9 cellular contexts compared by ENCODE assay signal in genomic region chr20:45835230-45836224, GRCh38. TPM values are rescaled to one million over a fixed set of nuclear protein-coding genes. Genes with fewer than 3 reads are reported as not detected.
DNase-seq lines count a peak whose midpoint lies in the region; ATAC-seq and TF ChIP-seq lines count a peak whose summit lies in the region.
"Had no signal": no experiment of that assay in that cellular context is flagged by ENCODE, and none has a peak within 500 bp of the region (broad histone marks: within the 10 kb centered on the region; RNA-seq: fewer than 3 reads in every experiment).

No MANE protein-coding gene starts in this region.

- no peak overlapping the region for H2BK15ac ChIP-seq in mesenchymal stem cell (ENCODE audit: low read depth, poor library complexity, severe bottlenecking)

- H3K27me3 ChIP-seq in HUES64 (ENCODE audit: insufficient read depth, low read length) (no peaks in the 10 kb centered on the region), mesenchymal stem cell (ENCODE audit: control insufficient read depth in 1 of 2, insufficient read depth in 1 of 2, low read length in 2 of 2) (no peaks in the 10 kb centered on the region)

- in situ Hi-C loops in GM13976 (cut with MboI; ENCODE audit: low sequenced_read_pairs, unreplicated experiment) = no loop called here

- ATAC-seq in HG02588 (IDR thresholded peaks at IDR 0.05; ENCODE audit: unreplicated experiment) = no peak
- no peak for ATAC-seq in GM18517 (IDR thresholded peaks at IDR 0.05; ENCODE audit: unreplicated experiment)

- H3K4me1 ChIP-seq in HUES64 (ENCODE audit: insufficient read depth, low read length) = peaks cover 5% of the 10 kb centered on the region
- H3K4me1 ChIP-seq in mesenchymal stem cell (ENCODE audit: control insufficient read depth, insufficient read depth, low read depth, low read length) = peaks cover 14% of the 10 kb centered on the region

- DNase-seq in AG09309 (ENCODE audit: low read depth) = peak; percentile 53
- DNase-seq in caudate nucleus (lab: John Stamatoyannopoulos, UW) = peak in 1 of 61 donors; percentile 17
- DNase-seq in mesenchymal stem cell = no peak
- no peak for DNase-seq in medulla oblongata (ENCODE audit: extremely low spot score)
- DNase-seq in GM13976 (ENCODE audit: low spot score) = no peak
- DNase-seq: NCI-H187 treated with DMSO at 0.1 percent for 48 hours had no signal

- no peak overlapping the region for H2BK5ac ChIP-seq in mesenchymal stem cell (ENCODE audit: low read depth, low read length, poor library complexity, severe bottlenecking)

- H2BK120ac ChIP-seq in mesenchymal stem cell (ENCODE audit: low read depth, low read length) = no peak overlapping the region

- TF ChIP-seq CTCF in AG09309 (IDR thresholded peaks at IDR 0.05; ENCODE audit: control insufficient read depth, insufficient read depth, low read depth, low read length, missing control alignments) (no peak), GM13976 (IDR thresholded peaks at IDR 0.05; ENCODE audit: borderline replicate concordance, control extremely low read depth, extremely low read depth, insufficient read depth, missing control alignments) (no peak)

- no peak overlapping the region for H4K8ac ChIP-seq in mesenchymal stem cell (ENCODE audit: low read length)

- no peaks in the 10 kb centered on the region for H3K9me3 ChIP-seq in HUES64 (ENCODE audit: insufficient read depth, low read depth, low read length)
- H3K9me3 ChIP-seq in mesenchymal stem cell (ENCODE audit: control insufficient read depth, low read length) = no peaks in the 10 kb centered on the region

- 94% methylated on average over 10 of the region's 10 CpGs for WGBS in HUES64
- 87% methylated on average over 10 of the region's 10 CpGs for WGBS in mesenchymal stem cell

- H4K91ac ChIP-seq in mesenchymal stem cell (ENCODE audit: low read length) = no peak overlapping the region

- H3K23ac ChIP-seq in mesenchymal stem cell (ENCODE audit: low read length in 2 of 2) = peak overlapping the region in 1 of 2 experiments; percentile 9

- peaks cover 16% of the 10 kb centered on the region for H3K79me1 ChIP-seq in mesenchymal stem cell (replicated peaks; ENCODE audit: low read length, poor library complexity, severe bottlenecking)

- H2AK5ac ChIP-seq in mesenchymal stem cell (ENCODE audit: low read length, severe bottlenecking) = no peak overlapping the region

- H2BK12ac ChIP-seq in mesenchymal stem cell (ENCODE audit: low read length in 2 of 2) = peak overlapping the region in 1 of 2 experiments; percentile 43

- peaks cover 32% of the 10 kb centered on the region for H3K36me3 ChIP-seq in HUES64 (ENCODE audit: insufficient read depth, low read length)
- H3K36me3 ChIP-seq in mesenchymal stem cell (ENCODE audit: control insufficient read depth in 1 of 2, insufficient read depth in 2 of 2, low read depth in 1 of 2, low read length in 2 of 2) = peaks cover 19 to 45% of the 10 kb centered on the region in 2 experiments

- no peak overlapping the region for H3K27ac ChIP-seq in HUES64 (ENCODE audit: low read depth, low read length)
- H3K27ac ChIP-seq in caudate nucleus (ENCODE audit: low read depth, low read length) = peak overlapping the region; percentile 84
- no peak overlapping the region for H3K27ac ChIP-seq in mesenchymal stem cell (ENCODE audit: low read length, poor library complexity, severe bottlenecking)

- H3K4me3 ChIP-seq in AG09309 (ENCODE audit: control insufficient read depth, low read depth, low read length) = peak overlapping the region; percentile 73
- H3K4me3 ChIP-seq in HUES64 (ENCODE audit: low read length) = peak overlapping the region; percentile 79; the same call in 1 of the 2 replicates
- peak overlapping the region in 1 of 2 experiments; percentile 87 for H3K4me3 ChIP-seq in mesenchymal stem cell (ENCODE audit: insufficient read depth in 1 of 2, low read depth in 1 of 2, low read length in 2 of 2)

- no peak overlapping the region for H3K4me2 ChIP-seq in mesenchymal stem cell (ENCODE audit: low read length, poor library complexity, severe bottlenecking)

- H3K9ac ChIP-seq in HUES64 (ENCODE audit: low read depth, low read length) (no peak overlapping the region), mesenchymal stem cell (ENCODE audit: low read length) (peak overlapping the region; percentile 95)

- peak overlapping the region in 1 of 2 experiments; percentile 46 for H3K14ac ChIP-seq in mesenchymal stem cell (ENCODE audit: low read length in 2 of 2)

- peak overlapping the region in 1 of 2 experiments; percentile 47 for H3K4ac ChIP-seq in mesenchymal stem cell (ENCODE audit: low read depth in 1 of 2, low read length in 2 of 2)

- H2AFZ ChIP-seq in mesenchymal stem cell (ENCODE audit: low read depth, low read length) = no peak overlapping the region

- H3K18ac ChIP-seq in mesenchymal stem cell (ENCODE audit: low read depth in 1 of 2, low read length in 2 of 2) = no peak overlapping the region

RNA-seq across cellular contexts. Expression of gene SNX21, which starts 1.9 kb away (rescaled TPM):
- 8.5 TPM for polyA plus RNA-seq in HUES64 (2013, experiment 1 of 2)
- 8.6 TPM for polyA plus RNA-seq in HUES64 (2013, experiment 2 of 2)
- polyA plus RNA-seq in mesenchymal stem cell (2013, experiment 1 of 2) = 18.0 TPM
- 16.8 TPM for polyA plus RNA-seq in mesenchymal stem cell (2013, experiment 2 of 2)

RNA-seq across cellular contexts. Expression of gene TNNC2, which starts 8.4 kb away (rescaled TPM):
- polyA plus RNA-seq in HUES64 (2013, experiment 1 of 2) = 1.4 TPM
- 1.5 TPM for polyA plus RNA-seq in HUES64 (2013, experiment 2 of 2)
- 0.19 TPM for polyA plus RNA-seq in mesenchymal stem cell (2013, experiment 1 of 2)
- 0.21 TPM for polyA plus RNA-seq in mesenchymal stem cell (2013, experiment 2 of 2)

RNA-seq across cellular contexts. Expression of gene ACOT8, which starts 21.7 kb away (rescaled TPM):
- polyA plus RNA-seq in HUES64 (2013, experiment 1 of 2) = 17.2 TPM
- 19.7 TPM for polyA plus RNA-seq in HUES64 (2013, experiment 2 of 2)
- 16.3 TPM for polyA plus RNA-seq in mesenchymal stem cell (2013, experiment 1 of 2)
- 16.8 TPM for polyA plus RNA-seq in mesenchymal stem cell (2013, experiment 2 of 2)

RNA-seq across cellular contexts. Expression of gene ZSWIM3, which starts 21.9 kb away (rescaled TPM):
- 4.2 TPM for polyA plus RNA-seq in HUES64 (2013, experiment 1 of 2)
- 3.2 TPM for polyA plus RNA-seq in HUES64 (2013, experiment 2 of 2)
- polyA plus RNA-seq in mesenchymal stem cell (2013, experiment 1 of 2) = 1.5 TPM
- 1.6 TPM for polyA plus RNA-seq in mesenchymal stem cell (2013, experiment 2 of 2)

RNA-seq across cellular contexts. Expression of gene UBE2C, which starts 23.1 kb away (rescaled TPM):
- polyA plus RNA-seq in HUES64 (2013, experiment 1 of 2) = 229 TPM
- polyA plus RNA-seq in HUES64 (2013, experiment 2 of 2) = 266 TPM
- polyA plus RNA-seq in mesenchymal stem cell (2013, experiment 1 of 2) = 20.5 TPM
- polyA plus RNA-seq in mesenchymal stem cell (2013, experiment 2 of 2) = 21.3 TPM
